Comparison of ENCODE assay signal across 10 cellular contexts in genomic region chr18:55500316-55501086, GRCh38.
A peak's percentile ranks its signal among the peaks of the same experiment; 100 is the strongest.
DNase-seq lines count a peak whose midpoint lies in the region; TF ChIP-seq lines count a peak whose summit lies in the region.
"Had no signal": no experiment of that assay in that cellular context is flagged by ENCODE, and none has a peak within 500 bp of the region (broad histone marks: within the 10 kb centered on the region; RNA-seq: fewer than 3 reads in every experiment).

No MANE protein-coding gene starts in this region.

- H3K27ac ChIP-seq in dorsolateral prefrontal cortex: peak overlapping the region in 37 of 59 donors; percentile 1 to 70 (median 31)

- peak; percentile 87 for DNase-seq in AG04449 (ENCODE audit: low read depth, low spot score)
- peak; percentile 79 for DNase-seq in LHCN-M2 (ENCODE audit: low read depth)
- DNase-seq in dorsolateral prefrontal cortex: no peak
- no peak for DNase-seq in mesothelial cell of epicardium (ENCODE audit: low spot score in 2 of 2, unreplicated experiment in 2 of 2)
- DNase-seq in stimulated activated CD4-positive, alpha-beta T cell treated with anti-CD3 and anti-CD28 coated beads, Interleukin-2, amount 100 ng/mL, for 24 hours: no peak
- DNase-seq in H7: no peak
- no peak for DNase-seq in T-helper 2 cell
- no peak for DNase-seq in globus pallidus (ENCODE audit: low spot score)
- DNase-seq: activated CD8-positive, alpha-beta memory T cell treated with anti-CD3 and anti-CD28 coated beads, Interleukin-2, amount 10 ng/mL, durations not matched to agents 7 days and 5 days had no signal

- no peaks in the 10 kb centered on the region for H3K27me3 Mint-ChIP-seq in mesothelial cell of epicardium (ENCODE audit: low read depth)

- intact Hi-C loops in dorsolateral prefrontal cortex (cut with DNase I): no loop called here

- no peaks in the 10 kb centered on the region for H3K36me3 ChIP-seq in H7 (replicated peaks; ENCODE audit: control insufficient read depth, insufficient read depth, low read length)

- H3K4me3 ChIP-seq in AG04449 (ENCODE audit: low read depth, low read length): peak overlapping the region; percentile 38
- H3K4me3 ChIP-seq in dorsolateral prefrontal cortex: peak overlapping the region in 2 of 59 donors; percentile 0 to 6
- no peak overlapping the region for H3K4me3 ChIP-seq in H7 (ENCODE audit: insufficient read depth, low read depth, low read length)

- H3K9me3 Mint-ChIP-seq in mesothelial cell of epicardium: no peaks in the 10 kb centered on the region
- H3K9me3 Mint-ChIP-seq: nephron had no signal

- no peak overlapping the region for H3K4me3 Mint-ChIP-seq in mesothelial cell of epicardium
- H3K4me3 Mint-ChIP-seq: activated CD8-positive, alpha-beta memory T cell treated with anti-CD3 and anti-CD28 coated beads, Interleukin-2, amount 10 ng/mL, durations not matched to agents 7 days and 5 days; nephron had no signal

- H3K27me3 ChIP-seq in dorsolateral prefrontal cortex (no peaks in the 10 kb centered on the region), H7 (ENCODE audit: control insufficient read depth, insufficient read depth, low read length) (no peaks in the 10 kb centered on the region)

- peaks cover 45% of the 10 kb centered on the region for H3K4me1 Mint-ChIP-seq in mesothelial cell of epicardium
- H3K4me1 Mint-ChIP-seq: activated CD8-positive, alpha-beta memory T cell treated with anti-CD3 and anti-CD28 coated beads, Interleukin-2, amount 10 ng/mL, durations not matched to agents 7 days and 5 days had no signal

- POLR2A ChIA-PET in AG04449 (lab: Yijun Ruan, JAX): interaction anchor here (0.6 kb wide), 1 partner anchor 12 kb away, joined by 4 read pairs; no protein-coding TSS in a partner anchor

- peaks cover 2% of the 10 kb centered on the region for H3K36me3 Mint-ChIP-seq in mesothelial cell of epicardium
- H3K36me3 Mint-ChIP-seq: activated CD8-positive, alpha-beta memory T cell treated with anti-CD3 and anti-CD28 coated beads, Interleukin-2, amount 10 ng/mL, durations not matched to agents 7 days and 5 days had no signal

- CTCF ChIA-PET in AG04449 (lab: Yijun Ruan, JAX): interaction anchor here (1.0 kb wide), 1 partner anchor 15 kb away, joined by 3 read pairs; no protein-coding TSS in a partner anchor

- TF ChIP-seq CTCF in AG04449 (IDR thresholded peaks at IDR 0.05; ENCODE audit: insufficient read depth, low read length, missing control alignments) (no peak), dorsolateral prefrontal cortex (IDR thresholded peaks at IDR 0.05 in 54 of 56, conservative IDR thresholded peaks at IDR 0.05 in 2 of 56; ENCODE audit: low read depth in 1 of 56, partially characterized antibody in 56 of 56) (no peak), mesothelial cell of epicardium (IDR thresholded peaks at IDR 0.05; ENCODE audit: unreplicated experiment) (no peak)

- peak overlapping the region; percentile 43 for H3K27ac Mint-ChIP-seq in mesothelial cell of epicardium
- H3K27ac Mint-ChIP-seq: activated CD8-positive, alpha-beta memory T cell treated with anti-CD3 and anti-CD28 coated beads, Interleukin-2, amount 10 ng/mL, durations not matched to agents 7 days and 5 days had no signal

Comparison
In these comparisons a context has a peak if more than half of its experiments do, and no peak if none do; other contexts are left out.
1. DNase-seq: peak in AG04449 (single experiment) and LHCN-M2 (single experiment); none in dorsolateral prefrontal cortex (0 of 10), mesothelial cell of epicardium (0 of 2), stimulated activated CD4-positive, alpha-beta T cell treated with anti-CD3 and anti-CD28 coated beads, Interleukin-2, amount 100 ng/mL, for 24 hours (0 of 2), H7 (single experiment), T-helper 2 cell (0 of 5) and globus pallidus (single experiment).